Comparison of ENCODE assay signal across 8 cellular contexts in the genomic region with DNA sequence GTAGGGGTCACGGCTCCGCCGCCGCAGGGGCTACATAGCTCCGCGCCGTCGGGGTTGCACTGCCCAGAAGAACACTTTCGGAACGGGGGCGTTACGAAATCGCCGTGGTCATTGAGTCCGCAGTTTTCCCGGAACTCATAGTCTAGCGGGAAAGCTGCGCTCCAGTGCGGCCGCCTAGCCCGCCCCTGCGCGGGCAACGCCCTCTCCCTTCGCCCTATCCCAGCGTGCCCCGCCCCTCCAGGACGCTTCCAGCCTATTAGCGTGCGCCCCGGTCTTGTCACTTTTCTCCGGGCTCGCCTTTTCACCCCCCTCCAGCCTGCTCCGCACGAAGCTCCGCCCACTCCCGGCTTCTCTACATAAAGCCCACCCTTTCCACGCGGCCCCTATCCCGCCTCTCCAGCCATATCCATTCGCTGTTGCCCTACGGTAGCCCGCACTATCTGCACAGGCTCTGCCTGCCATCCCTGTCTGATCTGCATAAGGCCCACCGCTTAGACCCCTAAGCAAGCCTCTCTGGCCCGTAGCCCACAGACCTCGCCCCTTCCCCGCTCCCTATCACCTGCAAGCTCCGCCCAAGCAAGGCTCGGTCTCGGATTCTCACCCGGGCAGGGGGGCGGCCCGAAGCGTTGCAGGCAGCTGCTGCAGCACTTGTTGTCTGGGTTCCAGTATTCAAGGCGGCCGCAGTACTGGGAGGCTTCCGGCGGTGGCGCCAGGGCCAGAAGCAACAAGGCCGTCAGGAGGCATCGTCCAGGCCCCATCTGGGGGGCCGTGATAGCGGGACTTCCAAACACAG. TPM values are rescaled to one million over a fixed set of nuclear protein-coding genes. Genes with fewer than 3 reads are reported as not detected.
DNase-seq lines count a peak whose midpoint lies in the region; ATAC-seq lines count a peak whose summit lies in the region.

No MANE protein-coding gene starts in this region.

- no peaks in the 10 kb centered on the region for H3K27me3 ChIP-seq in esophagus (ENCODE audit: control insufficient read depth in 1 of 2, insufficient read depth in 2 of 2, low read length in 2 of 2)

- peaks cover 3 to 4% of the 10 kb centered on the region in 2 donors for H3K4me1 ChIP-seq in esophagus (ENCODE audit: control insufficient read depth in 2 of 2, insufficient read depth in 2 of 2, low read length in 1 of 2)

- no peaks in the 10 kb centered on the region for H3K9me3 ChIP-seq in esophagus (ENCODE audit: control insufficient read depth in 2 of 2, insufficient read depth in 1 of 2, low read depth in 1 of 2, low read length in 1 of 2)

- WGBS in esophagus, 2 donors: 1% methylated on average over 59 to 63 of the region's 63 CpGs

- H3K27ac ChIP-seq in esophagus (ENCODE audit: low read depth in 2 of 2, low read length in 1 of 2): peak overlapping the region; percentile 82 to 91

- H3K36me3 ChIP-seq in esophagus (ENCODE audit: control insufficient read depth in 2 of 2, insufficient read depth in 2 of 2, low read length in 1 of 2): peaks cover 21% of the 10 kb centered on the region in 2 donors

- peak; percentile 46 for ATAC-seq in GM21576 (IDR thresholded peaks at IDR 0.05; ENCODE audit: unreplicated experiment)

- DNase-seq in DMS153 treated with DMSO at 0.1 percent for 48 hours (lab: John Stamatoyannopoulos, UW; ENCODE audit: unreplicated experiment) (peak; percentile 95), OCI-M2 (lab: John Stamatoyannopoulos, UW; ENCODE audit: unreplicated experiment) (peak; percentile 99), myocyte (ENCODE audit: low read depth) (peak; percentile 98)
- DNase-seq in Jurkat, Clone E6-1 (ENCODE audit: low read depth, low spot score): peak; percentile 93
- peak; percentile 92 for DNase-seq in activated T-cell treated with anti-CD3 and anti-CD28 coated beads, Interleukin-2, amount 50 U/mL, for 1 hour
- DNase-seq in stimulated activated CD8-positive, alpha-beta memory T cell treated with anti-CD3 and anti-CD28 coated beads, Interleukin-7, amount 100 ng/mL, for 4 hours (ENCODE audit: low read depth in 2 of 2): peak; percentile 92 to 93

- peak overlapping the region; percentile 69 for H3K4me3 ChIP-seq in Jurkat, Clone E6-1 (ENCODE audit: low read length)
- H3K4me3 ChIP-seq in esophagus (ENCODE audit: low read depth in 1 of 2, low read length in 2 of 2): peak overlapping the region; percentile 60 to 75

RNA-seq across cellular contexts. Expression of gene IGFLR1, which starts 1.6 kb away (rescaled TPM):
- 9.3 TPM for polyA plus RNA-seq in Jurkat, Clone E6-1 (2012; ENCODE audit: insufficient read depth, insufficient read length)
- polyA plus RNA-seq in esophagus: 1 to 10 TPM; 4.3 to 5.1 TPM
- 1.8 and 4.8 TPM in 2 replicates for total RNA-seq in myocyte
- 1.0 TPM for polyA plus RNA-seq in myocyte (2012)

RNA-seq across cellular contexts. Expression of gene U2AF1L4, which starts 4.6 kb away (rescaled TPM):
- 48.2 TPM for polyA plus RNA-seq in Jurkat, Clone E6-1 (2012; ENCODE audit: insufficient read depth, insufficient read length)
- polyA plus RNA-seq in esophagus: 10 to 100 TPM; 17.4 to 43.4 TPM
- 9.7 and 12.0 TPM in 2 replicates for total RNA-seq in myocyte
- 22.4 TPM for polyA plus RNA-seq in myocyte (2012)

RNA-seq across cellular contexts. Expression of gene PSENEN, which starts 4.8 kb away (rescaled TPM):
- polyA plus RNA-seq in Jurkat, Clone E6-1 (2012; ENCODE audit: insufficient read depth, insufficient read length): 76.0 TPM
- polyA plus RNA-seq in esophagus: 100 to 1,000 TPM in 1 of 2 donors, 10 to 100 TPM in 1; 62.5 to 128 TPM
- 32.5 and 32.8 TPM in 2 replicates for total RNA-seq in myocyte
- 89.4 TPM for polyA plus RNA-seq in myocyte (2012)

RNA-seq across cellular contexts. Expression of gene LIN37, which starts 7.8 kb away (rescaled TPM):
- polyA plus RNA-seq in Jurkat, Clone E6-1 (2012; ENCODE audit: insufficient read depth, insufficient read length): 23.6 TPM
- 10 to 100 TPM; 10.6 to 20.9 TPM for polyA plus RNA-seq in esophagus
- 10.6 and 18.1 TPM in 2 replicates for total RNA-seq in myocyte
- polyA plus RNA-seq in myocyte (2012): 16.1 TPM

RNA-seq across cellular contexts. Expression of gene HSPB6, which starts 16.2 kb away (rescaled TPM):
- not detected for polyA plus RNA-seq in Jurkat, Clone E6-1 (2012; ENCODE audit: insufficient read depth, insufficient read length)
- 10 to 100 TPM; 12.5 to 18.3 TPM for polyA plus RNA-seq in esophagus
- total RNA-seq in myocyte: 0.21 and 0.37 TPM in 2 replicates
- polyA plus RNA-seq in myocyte (2012): 0.24 TPM

Comparison
In these comparisons a context has a peak if more than half of its experiments do, and no peak if none do; other contexts are left out.
1. Peak in every context shown above with its lines: DNase-seq, ATAC-seq, H3K4me3 ChIP-seq and H3K27ac ChIP-seq.